In the genomic region with DNA sequence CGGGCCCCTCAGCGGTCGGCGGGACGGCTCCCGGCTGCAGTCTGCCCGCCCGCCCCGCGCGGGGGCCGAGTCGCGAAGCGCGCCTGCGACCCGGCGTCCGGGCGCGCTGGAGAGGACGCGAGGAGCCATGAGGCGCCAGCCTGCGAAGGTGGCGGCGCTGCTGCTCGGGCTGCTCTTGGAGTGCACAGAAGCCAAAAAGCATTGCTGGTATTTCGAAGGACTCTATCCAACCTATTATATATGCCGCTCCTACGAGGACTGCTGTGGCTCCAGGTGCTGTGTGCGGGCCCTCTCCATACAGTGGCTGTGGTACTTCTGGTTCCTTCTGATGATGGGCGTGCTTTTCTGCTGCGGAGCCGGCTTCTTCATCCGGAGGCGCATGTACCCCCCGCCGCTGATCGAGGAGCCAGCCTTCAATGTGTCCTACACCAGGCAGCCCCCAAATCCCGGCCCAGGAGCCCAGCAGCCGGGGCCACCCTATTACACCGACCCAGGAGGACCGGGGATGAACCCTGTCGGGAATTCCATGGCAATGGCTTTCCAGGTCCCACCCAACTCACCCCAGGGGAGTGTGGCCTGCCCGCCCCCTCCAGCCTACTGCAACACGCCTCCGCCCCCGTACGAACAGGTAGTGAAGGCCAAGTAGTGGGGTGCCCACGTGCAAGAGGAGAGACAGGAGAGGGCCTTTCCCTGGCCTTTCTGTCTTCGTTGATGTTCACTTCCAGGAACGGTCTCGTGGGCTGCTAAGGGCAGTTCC, we compare ENCODE assay signal across 11 cellular contexts. TPM values are rescaled to one million over a fixed set of nuclear protein-coding genes. Genes with fewer than 3 reads are reported as not detected.
A peak's percentile ranks its signal among the peaks of the same experiment; 100 is the strongest.
DNase-seq lines count a peak whose midpoint lies in the region; ATAC-seq, FAIRE-seq and TF ChIP-seq lines count a peak whose summit lies in the region.
"Not testable (repeated sequence)": the region's sequence is repeated elsewhere in the genome, so short reads cannot be mapped to it uniquely, and the experiment has no call there.
"Had no signal": no experiment of that assay in that cellular context is flagged by ENCODE, and none has a peak within 500 bp of the region (broad histone marks: within the 10 kb centered on the region; RNA-seq: fewer than 3 reads in every experiment).

No MANE protein-coding gene starts in this region.

- POLR2A ChIA-PET in H1 (lab: Charles Lee; ENCODE audit: partially characterized antibody), result not testable (repeated sequence)

- intact Hi-C loops in kidney (cut with DNase I); pancreas (cut with DNase I): not testable (repeated sequence)

- H2BK12ac ChIP-seq in H1 (ENCODE audit: low read depth, low read length), result not testable (repeated sequence)

- WGBS in H1 (ENCODE audit: extremely low coverage in 1 of 2, insufficient coverage in 1 of 2, insufficient read length in 1 of 2, insufficient replicate concordance in 2 of 2, low coverage in 1 of 2, low lambda C conversion rate in 2 of 2, missing lambda C conversion rate in 1 of 2), 2 experiments, result 15% methylated on average over 20 of the region's 55 CpGs; no CpG with 5 or more reads in 1 of the 2 experiments
- WGBS in pancreas, 2 donors, result 9 to 19% methylated on average over 23 to 46 of the region's 55 CpGs

- not testable (repeated sequence) for H3K56ac ChIP-seq in H1 (replicated peaks; ENCODE audit: insufficient read length, low read depth, low read length)

- CTCF ChIA-PET in H1 (lab: Charles Lee; ENCODE audit: partially characterized antibody), result not testable (repeated sequence)

- TF ChIP-seq CTCF in H1 (IDR thresholded peaks at IDR 0.05; ENCODE audit: control extremely low read depth in 1 of 3, insufficient read depth in 1 of 3, low read depth in 1 of 3, low read length in 3 of 3); kidney (IDR thresholded peaks at IDR 0.05; ENCODE audit: borderline replicate concordance, extremely low read depth, insufficient read depth); pancreas (IDR thresholded peaks at IDR 0.05); thoracic aorta (IDR thresholded peaks at IDR 0.05): not testable (repeated sequence)

- not testable (repeated sequence) for H2AFZ ChIP-seq in H1 (ENCODE audit: low read length)

- not testable (repeated sequence) for H3K9ac ChIP-seq in H1 (replicated peaks in 1 of 4; ENCODE audit: extremely low read depth in 1 of 4, low read depth in 3 of 4, low read length in 3 of 4); kidney (ENCODE audit: low read length in 2 of 2)

- not testable (repeated sequence) for TF ChIP-seq RAD21 in H1 (IDR thresholded peaks at IDR 0.05 in 1 of 2, conservative IDR thresholded peaks at IDR 0.05 in 1 of 2; ENCODE audit: low read depth in 2 of 2, low read length in 2 of 2)

- H3K23ac ChIP-seq in H1 (ENCODE audit: insufficient read length), result not testable (repeated sequence)

- not testable (repeated sequence) for H3K79me2 ChIP-seq in H1 (ENCODE audit: control insufficient read depth in 1 of 2, insufficient read depth in 2 of 2, low read length in 2 of 2)

- not testable (repeated sequence) for H3K18ac ChIP-seq in H1 (ENCODE audit: extremely low read depth, low read length)

- not testable (repeated sequence) for TF ChIP-seq EP300 in H1 (IDR thresholded peaks at IDR 0.05; ENCODE audit: borderline replicate concordance in 1 of 2, low read depth in 2 of 2, low read length in 2 of 2)

- not testable (repeated sequence) for H3K27ac ChIP-seq in H1 (ENCODE audit: low read depth, low read length); kidney (ENCODE audit: low read depth in 2 of 2, low read length in 2 of 2); pancreas; thoracic aorta

- not testable (repeated sequence) for H4K8ac ChIP-seq in H1 (ENCODE audit: extremely low read depth, insufficient read depth, low read length)

- DNase-seq in DMS 273 (lab: John Stamatoyannopoulos, UW; ENCODE audit: unreplicated experiment) (peak; percentile 29), NCI-H1417 (lab: John Stamatoyannopoulos, UW) (peak in 2 of 3 experiments; percentile 12 to 17), H1 (ENCODE audit: low read depth in 1 of 2, low spot score in 2 of 2) (peak in 1 of 2 experiments; percentile 57), kidney (peak; percentile 23), pancreas (peak in 2 of 6 donors; percentile 17 to 41)
- peak; percentile 8 for DNase-seq in activated CD4-positive, alpha-beta T cell treated with anti-CD3 and anti-CD28 coated beads for 1 hour
- peak; percentile 63 for DNase-seq in activated effector memory CD4-positive, alpha-beta T cell treated with anti-CD3 and anti-CD28 coated beads, Interleukin-2, amount 50 U/mL, for 16 hours
- DNase-seq in thoracic aorta (ENCODE audit: low spot score), result not testable (repeated sequence)

- not testable (repeated sequence) for H3K23me2 ChIP-seq in H1 (ENCODE audit: low read depth, low read length)

- H4K5ac ChIP-seq in H1 (ENCODE audit: insufficient read length, low read depth, low read length), result not testable (repeated sequence)

- TF ChIP-seq POLR2A in H1 (IDR thresholded peaks at IDR 0.05; ENCODE audit: control extremely low read depth in 1 of 2, low read depth in 2 of 2, low read length in 2 of 2), result not testable (repeated sequence)

- peak overlapping the region in 2 of 4 experiments; percentile 16 to 46; a peak in 3 of 8 replicates for H3K4me3 ChIP-seq in H1 (ENCODE audit: extremely low read depth in 1 of 4, insufficient read depth in 2 of 4, low read depth in 3 of 4, low read length in 4 of 4)
- H3K4me3 ChIP-seq in kidney (ENCODE audit: low read length in 2 of 2); pancreas: not testable (repeated sequence)
- peak overlapping the region; percentile 50 for H3K4me3 ChIP-seq in thoracic aorta

- H2BK120ac ChIP-seq in H1 (replicated peaks; ENCODE audit: low read depth, low read length), result not testable (repeated sequence)

- not testable (repeated sequence) for H4K91ac ChIP-seq in H1 (replicated peaks; ENCODE audit: insufficient read length, low read length)

- not testable (repeated sequence) for H3K79me1 ChIP-seq in H1 (ENCODE audit: low read depth, low read length)

- ATAC-seq in pancreas, result peak in 3 of 4 donors; percentile 64 to 83 (median 81)
- ATAC-seq in thoracic aorta (ENCODE audit: insufficient number of reproducible peaks, low FRiP score, low read depth), result not testable (repeated sequence)

- H3K4me1 ChIP-seq in H1 (replicated peaks in 1 of 4; ENCODE audit: control insufficient read depth in 3 of 4, insufficient read depth in 4 of 4, low read length in 3 of 4); kidney (ENCODE audit: control insufficient read depth in 1 of 2, insufficient read depth in 1 of 2, low read depth in 1 of 2, low read length in 2 of 2); pancreas; thoracic aorta (ENCODE audit: control insufficient read depth in 1 of 2, low read depth in 2 of 2): not testable (repeated sequence)

- H3K4ac ChIP-seq in H1 (replicated peaks; ENCODE audit: insufficient read length, low read depth, low read length), result not testable (repeated sequence)

- H2BK20ac ChIP-seq in H1 (ENCODE audit: low read length), result not testable (repeated sequence)

- H2BK15ac ChIP-seq in H1 (ENCODE audit: low read length), result not testable (repeated sequence)

- H2BK5ac ChIP-seq in H1 (ENCODE audit: low read depth, low read length), result not testable (repeated sequence)

- not testable (repeated sequence) for H3K36me3 ChIP-seq in H1 (ENCODE audit: control insufficient read depth in 2 of 4, insufficient read depth in 4 of 4, low read length in 3 of 4); kidney (ENCODE audit: control insufficient read depth in 1 of 2, insufficient read depth in 2 of 2, low read length in 2 of 2); pancreas; thoracic aorta

- FAIRE-seq in H1 (lab: Jason Lieb, UNC); kidney (lab: Jason Lieb, UNC); pancreas (lab: Jason Lieb, UNC): not testable (repeated sequence)

- H3K4me2 ChIP-seq in H1 (ENCODE audit: insufficient read depth in 1 of 2, low read depth in 2 of 2, low read length in 2 of 2), result peak overlapping the region; percentile 49 to 60; a peak in 3 of 4 replicates

- H3K27me3 ChIP-seq in H1 (replicated peaks in 1 of 4; ENCODE audit: control insufficient read depth in 3 of 4, extremely low read depth in 1 of 4, insufficient read depth in 3 of 4, low read length in 3 of 4); pancreas; thoracic aorta (replicated peaks; ENCODE audit: insufficient read depth): not testable (repeated sequence)

- H3K9me3 ChIP-seq in H1 (ENCODE audit: insufficient read depth in 2 of 2, low read depth in 1 of 2, low read length in 1 of 2); kidney (ENCODE audit: control insufficient read depth in 1 of 2, low read length in 2 of 2); pancreas; thoracic aorta: not testable (repeated sequence)

- not testable (repeated sequence) for H3K14ac ChIP-seq in H1 (ENCODE audit: insufficient read length)

- not testable (repeated sequence) for H2AK5ac ChIP-seq in H1 (ENCODE audit: low read depth, low read length)

- not testable (repeated sequence) for H4K20me1 ChIP-seq in H1 (replicated peaks in 1 of 2; ENCODE audit: control insufficient read depth in 1 of 2, insufficient read depth in 2 of 2, low read length in 2 of 2)

RNA-seq across cellular contexts. Expression of a gene that starts 8.9 kb away (rescaled TPM):
- not detected in 2 replicates for total RNA-seq in H1 (2021; fragmentation: NEBNext Ultra II Directional; extraction: Animal tissue kit (Norgen Biotek cat#: 25700))
- polyA plus RNA-seq in H1 (2011; rRNA removed), result not detected in 2 replicates
- not detected for polyA plus RNA-seq in H1 (2011; cell fraction: cytosol; rRNA removed)
- not detected for polyA plus RNA-seq in H1 (2011; cell fraction: nucleus; rRNA removed)
- polyA plus RNA-seq in H1 (2012, experiment 1 of 2), result not detected in 4 replicates
- polyA plus RNA-seq in H1 (2012, experiment 2 of 2), result not detected
- polyA plus RNA-seq in H1 (2013, experiment 1 of 2), result not detected
- polyA plus RNA-seq in H1 (2013, experiment 2 of 2), result not detected
- not detected in 2 replicates for polyA minus RNA-seq in H1 (2011; rRNA and poly(A)+ RNA removed)
- polyA minus RNA-seq in H1 (2011; cell fraction: cytosol; rRNA and poly(A)+ RNA removed), result not detected
- not detected for polyA minus RNA-seq in H1 (2011; cell fraction: nucleus; rRNA and poly(A)+ RNA removed)
- total RNA-seq in kidney, result not detected
- polyA plus RNA-seq in kidney (ENCODE audit: insufficient read depth, low read depth, low replicate concordance), result not detected
- not detected for total RNA-seq in pancreas
- not detected for polyA plus RNA-seq in pancreas
- total RNA-seq in thoracic aorta, result not detected
- total RNA-seq: G401, occipital lobe had no signal
- polyA plus RNA-seq: BJ had no signal
